Comparison of ENCODE assay signal across 18 cellular contexts in genomic region chr2:230922951-230923717, GRCh38. TPM values are rescaled to one million over a fixed set of nuclear protein-coding genes. Genes with fewer than 3 reads are reported as not detected.
DNase-seq lines count a peak whose midpoint lies in the region; ATAC-seq and TF ChIP-seq lines count a peak whose summit lies in the region.
"Had no signal": no experiment of that assay in that cellular context is flagged by ENCODE, and none has a peak within 500 bp of the region (broad histone marks: within the 10 kb centered on the region; RNA-seq: fewer than 3 reads in every experiment).

No MANE protein-coding gene starts in this region.

- H3K27me3 ChIP-seq in CD4-positive, alpha-beta memory T cell (ENCODE audit: insufficient read depth, low read length), result no peaks in the 10 kb centered on the region
- H3K27me3 ChIP-seq: BLaER1, cardiac muscle cell, uterus had no signal

- H3K36me3 ChIP-seq in CD4-positive, alpha-beta memory T cell (ENCODE audit: insufficient read depth, low read length), result no peaks in the 10 kb centered on the region
- H3K36me3 ChIP-seq: BLaER1, cardiac muscle cell, uterus had no signal

- peaks cover 24% of the 10 kb centered on the region for H3K4me1 ChIP-seq in CD4-positive, alpha-beta memory T cell (ENCODE audit: insufficient read depth, low read length)
- H3K4me1 ChIP-seq: uterus had no signal

- no peak overlapping the region for H3K4me3 ChIP-seq in CD4-positive, alpha-beta memory T cell (ENCODE audit: low read length in 2 of 2)
- H3K4me3 ChIP-seq in foreskin fibroblast (ENCODE audit: low read depth in 1 of 2, low read length in 2 of 2), result no peak overlapping the region
- H3K4me3 ChIP-seq: BLaER1, cardiac muscle cell, mucosa of descending colon, uterus had no signal

- no peak overlapping the region for H3K27ac ChIP-seq in CD4-positive, alpha-beta memory T cell (ENCODE audit: low read depth, low read length)
- H3K27ac ChIP-seq: BLaER1, cardiac muscle cell, uterus had no signal

- TF ChIP-seq CTCF in natural killer cell (IDR thresholded peaks at IDR 0.05) (no peak), foreskin fibroblast (IDR thresholded peaks at IDR 0.05; ENCODE audit: low read depth, low read length) (no peak)

- ATAC-seq in natural killer cell (no peak), GM21723 (IDR thresholded peaks at IDR 0.05; ENCODE audit: unreplicated experiment) (no peak)
- ATAC-seq: mucosa of descending colon had no signal

- CTCF ChIA-PET in CD4-positive, alpha-beta memory T cell (lab: Charles Lee; ENCODE audit: partially characterized antibody), result interaction anchor here (0.9 to 5.3 kb wide), 4 partner anchors 13 to 99 kb away, joined by 3 to 67 read pairs (median 6); no protein-coding TSS in a partner anchor

- peak overlapping the region in 2 of 7 donors; percentile 7 to 70 for H3K27ac Mint-ChIP-seq in CD4-positive, alpha-beta memory T cell
- H3K27ac Mint-ChIP-seq in IgD-negative memory B cell (peak overlapping the region in 1 of 3 donors; percentile 50), natural killer cell (no peak overlapping the region)
- peak overlapping the region; percentile 26 for H3K27ac Mint-ChIP-seq in activated T-helper 2 cell treated with anti-CD3 and anti-CD28 coated beads, Interferon-gamma antibody, Interleukin-2, Interleukin-4, amounts not matched to agents 10 μg/mL and 5 μg/mL and 100 μg/mL, durations not matched to agents 14 hours and 24 hours and 36 hours
- H3K27ac Mint-ChIP-seq: WTC11 had no signal

- no peak for DNase-seq in CD4-positive, alpha-beta memory T cell
- no peak for DNase-seq in activated T-helper 2 cell treated with anti-CD3 and anti-CD28 coated beads, Interferon-gamma antibody, Interleukin-2, Interleukin-4, amounts not matched to agents 10 μg/mL and 5 μg/mL and 100 μg/mL, durations not matched to agents 14 hours and 24 hours and 36 hours (ENCODE audit: low spot score)
- DNase-seq in natural killer cell (peak; percentile 5), foreskin fibroblast (no peak), cerebellar nuclear complex (lab: John Stamatoyannopoulos, UW) (no peak), dermis blood vessel endothelial cell (no peak)
- DNase-seq: Kasumi-1, NCI-H1436, NCI-H510A, uterus had no signal

- H3K9me3 ChIP-seq in CD4-positive, alpha-beta memory T cell (ENCODE audit: control insufficient read depth in 1 of 2, low read length in 2 of 2), result no peaks in the 10 kb centered on the region
- H3K9me3 ChIP-seq: BLaER1, mucosa of descending colon, uterus had no signal

- peaks cover 2% of the 10 kb centered on the region in 2 donors for H3K27me3 Mint-ChIP-seq in CD4-positive, alpha-beta memory T cell
- H3K27me3 Mint-ChIP-seq in IgD-negative memory B cell, result no peaks in the 10 kb centered on the region
- peaks cover 30% of the 10 kb centered on the region for H3K27me3 Mint-ChIP-seq in activated T-helper 2 cell treated with anti-CD3 and anti-CD28 coated beads, Interferon-gamma antibody, Interleukin-2, Interleukin-4, amounts not matched to agents 10 μg/mL and 5 μg/mL and 100 μg/mL, durations not matched to agents 14 hours and 24 hours and 36 hours (ENCODE audit: low read depth)
- H3K27me3 Mint-ChIP-seq in natural killer cell (ENCODE audit: low read depth in 2 of 2), result peaks cover 44 to 64% of the 10 kb centered on the region in 2 donors

- intact Hi-C loops in CD4-positive, alpha-beta memory T cell (cut with micrococcal nuclease), result no loop called here
- intact Hi-C loops in activated T-helper 2 cell treated with anti-CD3 and anti-CD28 coated beads, Interferon-gamma antibody, Interleukin-2, Interleukin-4, amounts not matched to agents 10 μg/mL and 5 μg/mL and 100 μg/mL, durations not matched to agents 14 hours and 24 hours and 36 hours (cut with micrococcal nuclease), result no loop called here
- intact Hi-C loops in natural killer cell (cut with micrococcal nuclease), result no loop called here

- no peaks in the 10 kb centered on the region for H3K9me3 Mint-ChIP-seq in CD4-positive, alpha-beta memory T cell
- H3K9me3 Mint-ChIP-seq in IgD-negative memory B cell (no peaks in the 10 kb centered on the region), natural killer cell (no peaks in the 10 kb centered on the region)
- no peaks in the 10 kb centered on the region for H3K9me3 Mint-ChIP-seq in activated T-helper 2 cell treated with anti-CD3 and anti-CD28 coated beads, Interferon-gamma antibody, Interleukin-2, Interleukin-4, amounts not matched to agents 10 μg/mL and 5 μg/mL and 100 μg/mL, durations not matched to agents 14 hours and 24 hours and 36 hours
- H3K9me3 Mint-ChIP-seq: WTC11 had no signal

- peak overlapping the region in 6 of 8 donors; percentile 36 to 93 (median 77) for H3K4me3 Mint-ChIP-seq in CD4-positive, alpha-beta memory T cell
- H3K4me3 Mint-ChIP-seq in IgD-negative memory B cell, result peak overlapping the region in 3 of 4 donors; percentile 12 to 97 (median 60)
- H3K4me3 Mint-ChIP-seq in activated T-helper 2 cell treated with anti-CD3 and anti-CD28 coated beads, Interferon-gamma antibody, Interleukin-2, Interleukin-4, amounts not matched to agents 10 μg/mL and 5 μg/mL and 100 μg/mL, durations not matched to agents 14 hours and 24 hours and 36 hours (ENCODE audit: low read depth), result peak overlapping the region; percentile 37
- no peak overlapping the region for H3K4me3 Mint-ChIP-seq in natural killer cell
- H3K4me3 Mint-ChIP-seq: WTC11 had no signal

- H3K36me3 Mint-ChIP-seq in CD4-positive, alpha-beta memory T cell, result no peaks in the 10 kb centered on the region
- no peaks in the 10 kb centered on the region for H3K36me3 Mint-ChIP-seq in IgD-negative memory B cell
- H3K36me3 Mint-ChIP-seq in activated T-helper 2 cell treated with anti-CD3 and anti-CD28 coated beads, Interferon-gamma antibody, Interleukin-2, Interleukin-4, amounts not matched to agents 10 μg/mL and 5 μg/mL and 100 μg/mL, durations not matched to agents 14 hours and 24 hours and 36 hours (ENCODE audit: low read depth), result no peaks in the 10 kb centered on the region
- no peaks in the 10 kb centered on the region for H3K36me3 Mint-ChIP-seq in natural killer cell
- H3K36me3 Mint-ChIP-seq: WTC11 had no signal

- POLR2A ChIA-PET in CD4-positive, alpha-beta memory T cell (lab: Charles Lee; ENCODE audit: partially characterized antibody), result interaction anchor here (0.9 to 2.8 kb wide), 3 partner anchors 10 to 62 kb away, joined by 3 to 12 read pairs (median 3); no protein-coding TSS in a partner anchor

- peaks cover 25 to 53% (median 35%) of the 10 kb centered on the region in 4 donors for H3K4me1 Mint-ChIP-seq in CD4-positive, alpha-beta memory T cell
- H3K4me1 Mint-ChIP-seq in IgD-negative memory B cell, result peaks cover 25 to 38% (median 28%) of the 10 kb centered on the region in 3 donors
- peaks cover 59% of the 10 kb centered on the region for H3K4me1 Mint-ChIP-seq in activated T-helper 2 cell treated with anti-CD3 and anti-CD28 coated beads, Interferon-gamma antibody, Interleukin-2, Interleukin-4, amounts not matched to agents 10 μg/mL and 5 μg/mL and 100 μg/mL, durations not matched to agents 14 hours and 24 hours and 36 hours (ENCODE audit: low read depth)
- peaks cover 0 to 9% of the 10 kb centered on the region in 2 donors for H3K4me1 Mint-ChIP-seq in natural killer cell

RNA-seq across cellular contexts. Expression of gene GPR55, which starts 1.9 kb away (rescaled TPM):
- total RNA-seq in CD4-positive, alpha-beta memory T cell, result 1 to 10 TPM; 8.1 to 8.3 TPM
- polyA plus RNA-seq in CD4-positive, alpha-beta memory T cell, result 1 to 10 TPM in 1 of 2 donors, not detected in 1; 2.4 TPM
- 1.9 TPM for polyA plus RNA-seq in IgD-negative memory B cell
- total RNA-seq in activated T-helper 2 cell treated with anti-CD3 and anti-CD28 coated beads, Interferon-gamma antibody, Interleukin-2, Interleukin-4, amounts not matched to agents 10 μg/mL and 5 μg/mL and 100 μg/mL, durations not matched to agents 14 hours and 24 hours and 36 hours, result 0.57 and 0.78 TPM in 2 replicates
- 1 to 10 TPM in 1 of 3 donors, under 1 TPM in 2; 0.09 to 1.1 (median 0.40) TPM for total RNA-seq in natural killer cell
- total RNA-seq in dermis blood vessel endothelial cell, result not detected in 2 replicates
- total RNA-seq: cardiac muscle cell, glomerular endothelial cell, uterus, WTC11 had no signal
- polyA plus RNA-seq: cardiac muscle cell, keratinocyte had no signal

RNA-seq across cellular contexts. Expression of gene ITM2C, which starts 58.4 kb away (rescaled TPM):
- 10 to 100 TPM; 24.1 to 24.3 TPM for total RNA-seq in CD4-positive, alpha-beta memory T cell
- polyA plus RNA-seq in CD4-positive, alpha-beta memory T cell, result 10 to 100 TPM; 32.5 to 40.8 TPM
- polyA plus RNA-seq in IgD-negative memory B cell, result 162 TPM
- 13.3 and 15.8 TPM in 2 replicates for total RNA-seq in activated T-helper 2 cell treated with anti-CD3 and anti-CD28 coated beads, Interferon-gamma antibody, Interleukin-2, Interleukin-4, amounts not matched to agents 10 μg/mL and 5 μg/mL and 100 μg/mL, durations not matched to agents 14 hours and 24 hours and 36 hours
- 10 to 100 TPM in 1 of 3 donors, 1 to 10 TPM in 2; 4.7 to 36.3 (median 5.1) TPM for total RNA-seq in natural killer cell
- total RNA-seq in dermis blood vessel endothelial cell, result 38.7 and 69.9 TPM in 2 replicates
